Comparison of ENCODE assay signal across 8 cellular contexts in the genomic region with DNA sequence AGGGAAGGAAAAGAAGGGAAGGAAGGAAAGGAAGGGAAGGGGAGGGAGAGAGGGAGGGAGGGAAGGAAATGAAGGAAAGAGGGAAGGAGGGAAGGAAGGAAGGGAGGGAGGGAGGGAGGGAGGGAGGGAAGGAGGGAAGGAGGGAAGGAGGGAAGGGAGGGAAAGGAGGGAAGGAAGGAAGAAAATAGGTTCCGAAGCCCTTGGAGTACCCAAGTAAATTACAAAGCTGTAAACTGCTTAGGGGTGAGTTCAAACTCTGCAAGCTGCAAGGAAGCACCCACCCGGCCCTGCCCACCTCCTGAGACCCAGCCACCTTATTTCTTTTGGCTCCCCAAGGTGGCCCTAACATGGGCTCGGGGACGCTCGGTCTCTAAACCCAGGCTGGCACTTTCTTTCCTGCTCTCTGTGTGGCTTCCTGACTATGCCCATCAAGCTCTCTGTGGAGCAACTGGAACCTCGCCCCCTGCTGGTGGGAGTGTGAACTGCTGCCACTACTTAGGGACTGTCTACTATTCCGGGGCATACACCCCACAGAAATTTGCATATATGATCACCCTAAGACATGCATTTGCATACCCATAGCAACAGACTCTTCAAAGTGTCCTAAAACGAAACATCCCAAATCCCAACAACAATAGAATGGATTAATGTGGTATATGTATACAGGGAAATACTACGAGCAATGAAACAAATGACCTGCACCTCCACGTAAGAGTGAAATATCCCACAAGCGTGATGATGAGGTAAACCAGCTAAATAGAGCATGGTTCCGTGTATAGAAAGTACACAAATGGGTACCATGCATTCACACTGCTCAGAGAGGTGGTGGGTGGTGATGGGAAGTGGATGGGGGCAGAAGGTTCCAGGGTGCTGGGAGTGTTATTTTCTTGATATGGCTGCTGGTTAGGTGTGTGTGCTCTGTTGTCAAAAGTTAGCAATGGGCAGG.
DNase-seq lines count a peak whose midpoint lies in the region; ATAC-seq and TF ChIP-seq lines count a peak whose summit lies in the region.

No MANE protein-coding gene starts in this region.

- H3K27ac Mint-ChIP-seq in CD14-positive monocyte (peak overlapping the region in 2 of 7 donors; percentile 5 to 42), neural crest cell (ENCODE audit: unreplicated experiment) (no peak overlapping the region), type B pancreatic cell (no peak overlapping the region)

- H3K36me3 Mint-ChIP-seq in CD14-positive monocyte = no peaks in the 10 kb centered on the region
- peaks cover 7% of the 10 kb centered on the region for H3K36me3 Mint-ChIP-seq in neural crest cell (ENCODE audit: low read depth)
- no peaks in the 10 kb centered on the region for H3K36me3 Mint-ChIP-seq in type B pancreatic cell

- H3K4me3 Mint-ChIP-seq in CD14-positive monocyte = no peak overlapping the region
- H3K4me3 Mint-ChIP-seq in neural crest cell = no peak overlapping the region
- H3K4me3 Mint-ChIP-seq in type B pancreatic cell = no peak overlapping the region

- intact Hi-C loops in CD14-positive monocyte (cut with micrococcal nuclease) = no loop called here

- no peak overlapping the region for H3K27ac ChIP-seq in coronary artery

- TF ChIP-seq CTCF in CD14-positive monocyte (IDR thresholded peaks at IDR 0.05) = peak; percentile 72
- TF ChIP-seq CTCF in coronary artery (IDR thresholded peaks at IDR 0.05) = peak; percentile 24
- peak; percentile 63 for TF ChIP-seq CTCF in neural crest cell (conservative IDR thresholded peaks at IDR 0.05)
- TF ChIP-seq CTCF in type B pancreatic cell (conservative IDR thresholded peaks at IDR 0.05) = peak; percentile 74

- no peak for DNase-seq in CD14-positive monocyte (ENCODE audit: low spot score)
- peak; percentile 13 for DNase-seq in GM19240 (ENCODE audit: insufficient read length, low spot score)
- DNase-seq in HT1080 (ENCODE audit: low read depth) = peak; percentile 8
- DNase-seq in activated CD4-positive, CD25-positive, alpha-beta regulatory T cell treated with anti-CD3 and anti-CD28 coated beads, Interleukin-2, amount 50 U/mL, for 72 hours = peak; percentile 85
- no peak for DNase-seq in coronary artery (ENCODE audit: low spot score)
- DNase-seq in neural crest cell (ENCODE audit: low read depth, low spot score) = peak; percentile 33
- no peak for DNase-seq in type B pancreatic cell (ENCODE audit: extremely low spot score, unreplicated experiment)

- H3K4me1 Mint-ChIP-seq in CD14-positive monocyte = peaks cover 31% of the 10 kb centered on the region
- peaks cover 6% of the 10 kb centered on the region for H3K4me1 Mint-ChIP-seq in neural crest cell
- H3K4me1 Mint-ChIP-seq in type B pancreatic cell (ENCODE audit: unreplicated experiment) = no peaks in the 10 kb centered on the region

- H3K27me3 Mint-ChIP-seq in CD14-positive monocyte (ENCODE audit: low read depth in 3 of 3) = peaks cover 0 to 33% (median 1%) of the 10 kb centered on the region in 3 donors
- H3K27me3 Mint-ChIP-seq in neural crest cell (ENCODE audit: low read depth) = no peaks in the 10 kb centered on the region
- no peaks in the 10 kb centered on the region for H3K27me3 Mint-ChIP-seq in type B pancreatic cell

- no peak for ATAC-seq in GM21576 (IDR thresholded peaks at IDR 0.05; ENCODE audit: unreplicated experiment)

- H3K9me3 Mint-ChIP-seq in CD14-positive monocyte (peaks cover 0 to 8% (median 0%) of the 10 kb centered on the region in 7 donors), neural crest cell (peaks cover 7% of the 10 kb centered on the region), type B pancreatic cell (peaks cover 5% of the 10 kb centered on the region)

- H3K4me3 ChIP-seq in coronary artery = no peak overlapping the region

Comparison
In these comparisons a context has a peak if more than half of its experiments do, and no peak if none do; other contexts are left out.
1. DNase-seq: peak in GM19240 (single experiment), HT1080 (single experiment), activated CD4-positive, CD25-positive, alpha-beta regulatory T cell treated with anti-CD3 and anti-CD28 coated beads, Interleukin-2, amount 50 U/mL, for 72 hours (single experiment) and neural crest cell (single experiment); none in CD14-positive monocyte (single experiment), coronary artery (single experiment) and type B pancreatic cell (single experiment).
2. CTCF ChIP-seq: peak in every context shown above with its lines; median percentile 74 in type B pancreatic cell; 72 in CD14-positive monocyte; 63 in neural crest cell; 24 in coronary artery.